Comparison of ENCODE assay signal across 8 cellular contexts in genomic region chr13:108270442-108270841, GRCh38. TPM values are rescaled to one million over a fixed set of nuclear protein-coding genes. Genes with fewer than 3 reads are reported as not detected.
A peak's percentile ranks its signal among the peaks of the same experiment; 100 is the strongest.
DNase-seq lines count a peak whose midpoint lies in the region; ATAC-seq and TF ChIP-seq lines count a peak whose summit lies in the region.

No MANE protein-coding gene starts in this region.

- H3K9me3 ChIP-seq in colonic mucosa = no peaks in the 10 kb centered on the region
- no peaks in the 10 kb centered on the region for H3K9me3 ChIP-seq in BE2C

- TF ChIP-seq CTCF in AG04449 (IDR thresholded peaks at IDR 0.05; ENCODE audit: insufficient read depth, low read length, missing control alignments) (no peak), HL-60 (IDR thresholded peaks at IDR 0.05; ENCODE audit: insufficient read depth, low read length) (no peak), colonic mucosa (IDR thresholded peaks at IDR 0.05) (no peak), BE2C (IDR thresholded peaks at IDR 0.05; ENCODE audit: low read depth, low read length) (no peak)

- H3K36me3 ChIP-seq in colonic mucosa (no peaks in the 10 kb centered on the region), rectal smooth muscle tissue (ENCODE audit: control insufficient read depth, insufficient read depth, low read length) (no peaks in the 10 kb centered on the region), BE2C (no peaks in the 10 kb centered on the region)

- DNase-seq in AG04449 (ENCODE audit: low read depth, low spot score) (no peak), HL-60 (ENCODE audit: low read depth in 1 of 2, low spot score in 1 of 2) (peak in 1 of 2 experiments; percentile 64), colonic mucosa (no peak), BE2C (no peak), C1 segment of cervical spinal cord (lab: John Stamatoyannopoulos, UW) (no peak), ecto neural progenitor cell (ENCODE audit: low spot score) (no peak)

- H3K4me1 ChIP-seq in colonic mucosa (no peaks in the 10 kb centered on the region), rectal smooth muscle tissue (ENCODE audit: control insufficient read depth, insufficient read depth, low read length) (no peaks in the 10 kb centered on the region), BE2C (no peaks in the 10 kb centered on the region)

- intact Hi-C loops in colonic mucosa (cut with DNase I) = no loop called here

- peak; percentile 4 for ATAC-seq in GM19438 (IDR thresholded peaks at IDR 0.05; ENCODE audit: low read depth, unreplicated experiment)

- H3K9ac ChIP-seq in colonic mucosa (ENCODE audit: low read depth in 2 of 2, low read length in 2 of 2) (peak overlapping the region in 1 of 2 donors; percentile 61), rectal smooth muscle tissue (ENCODE audit: low read length) (no peak overlapping the region)

- H3K27me3 ChIP-seq in HL-60 (ENCODE audit: insufficient read depth, poor library complexity, severe bottlenecking) = no peaks in the 10 kb centered on the region
- no peaks in the 10 kb centered on the region for H3K27me3 ChIP-seq in colonic mucosa
- no peaks in the 10 kb centered on the region for H3K27me3 ChIP-seq in rectal smooth muscle tissue (ENCODE audit: control insufficient read depth, insufficient read depth, low read length)
- peaks cover 12% of the 10 kb centered on the region for H3K27me3 ChIP-seq in BE2C

- POLR2A ChIA-PET in AG04449 (lab: Yijun Ruan, JAX) = no interaction called here

- H3K27ac ChIP-seq in HL-60 (replicated peaks) (peak overlapping the region; percentile 87), colonic mucosa (peak overlapping the region; percentile 54), rectal smooth muscle tissue (ENCODE audit: low read depth, low read length) (no peak overlapping the region)

- CTCF ChIA-PET in AG04449 (lab: Yijun Ruan, JAX) = no interaction called here

- H3K4me3 ChIP-seq in AG04449 (ENCODE audit: low read depth, low read length) = peak overlapping the region; percentile 48
- H3K4me3 ChIP-seq in HL-60 (replicated peaks; ENCODE audit: insufficient read depth, low read length) = peak overlapping the region; percentile 46
- H3K4me3 ChIP-seq in colonic mucosa = peak overlapping the region; percentile 40
- H3K4me3 ChIP-seq in rectal smooth muscle tissue (ENCODE audit: low read length) = peak overlapping the region; percentile 65
- H3K4me3 ChIP-seq in BE2C (ENCODE audit: low read depth, low read length) = no peak overlapping the region

RNA-seq across cellular contexts. Expression of gene TNFSF13B, which starts 0.9 kb away (rescaled TPM):
- 1 to 10 TPM; 2.9 to 4.6 TPM for total RNA-seq in colonic mucosa
- polyA plus RNA-seq in BE2C (2012; ENCODE audit: insufficient read depth, insufficient read length, low read depth) = 1.3 TPM

RNA-seq across cellular contexts. Expression of gene ABHD13, which starts 52.2 kb away (rescaled TPM):
- 1 to 10 TPM; 5.9 to 9.6 TPM for total RNA-seq in colonic mucosa
- polyA plus RNA-seq in BE2C (2012; ENCODE audit: insufficient read depth, insufficient read length, low read depth) = 8.8 TPM

RNA-seq across cellular contexts. Expression of gene LIG4, which starts 55.1 kb away (rescaled TPM):
- total RNA-seq in colonic mucosa = 1 to 10 TPM; 7.2 to 9.8 TPM
- 15.0 TPM for polyA plus RNA-seq in BE2C (2012; ENCODE audit: insufficient read depth, insufficient read length, low read depth)
